In genomic region chr21:46472246-46472645, GRCh38 we compare ENCODE assay signal across 16 cellular contexts. TPM values are rescaled to one million over a fixed set of nuclear protein-coding genes. Genes with fewer than 3 reads are reported as not detected.
DNase-seq lines count a peak whose midpoint lies in the region; ATAC-seq, FAIRE-seq and TF ChIP-seq lines count a peak whose summit lies in the region.
"Had no signal": no experiment of that assay in that cellular context is flagged by ENCODE, and none has a peak within 500 bp of the region (broad histone marks: within the 10 kb centered on the region; RNA-seq: fewer than 3 reads in every experiment).

No MANE protein-coding gene starts in this region.

- no peak for TF ChIP-seq POLR2A in endothelial cell of umbilical vein (IDR thresholded peaks at IDR 0.05; ENCODE audit: low read depth, low read length)

- dilution Hi-C loops in endothelial cell of umbilical vein (cut with MboI; ENCODE audit: extremely low pct_ligation_motif_present, low sequenced_read_pairs): no loop called here

- FAIRE-seq in endothelial cell of umbilical vein (lab: Jason Lieb, UNC): peak; percentile 79
- FAIRE-seq: GM12878 had no signal

- H3K9me3 ChIP-seq in HUES6 (ENCODE audit: control insufficient read depth, insufficient read depth, low read depth, low read length) (no peaks in the 10 kb centered on the region), endothelial cell of umbilical vein (replicated peaks; ENCODE audit: control insufficient read depth, insufficient read depth, low read length) (no peaks in the 10 kb centered on the region)
- H3K9me3 ChIP-seq: HAP-1 had no signal

- peaks cover 2% of the 10 kb centered on the region for H3K36me3 Mint-ChIP-seq in mesothelial cell of epicardium

- no peaks in the 10 kb centered on the region for H3K4me1 ChIP-seq in HUES6 (ENCODE audit: control insufficient read depth, insufficient read depth, low read length)
- peaks cover 8% of the 10 kb centered on the region for H3K4me1 ChIP-seq in endothelial cell of umbilical vein (ENCODE audit: control insufficient read depth, extremely low read depth, insufficient read depth, low read length)
- H3K4me1 ChIP-seq: HAP-1 had no signal

- DNase-seq in SIG-M5 (lab: John Stamatoyannopoulos, UW): peak; percentile 20
- DNase-seq in endothelial cell of umbilical vein (ENCODE audit: low read depth, low spot score): peak; percentile 71
- DNase-seq in sciatic nerve (ENCODE audit: low spot score): no peak
- DNase-seq in 8988T: no peak
- DNase-seq in mesothelial cell of epicardium (ENCODE audit: low spot score in 2 of 2, unreplicated experiment in 2 of 2): no peak
- DNase-seq: activated gamma-delta T cell; central memory CD4-positive, alpha-beta T cell; DMS 273 treated with DMSO at 0.1 percent for 48 hours; islet precursor cell; NCI-H2171; occipital lobe had no signal

- peak overlapping the region; percentile 19 for H3K9ac ChIP-seq in HUES6 (ENCODE audit: low read length)
- H3K9ac ChIP-seq in endothelial cell of umbilical vein (replicated peaks; ENCODE audit: extremely low read depth, insufficient read depth, low read length): no peak overlapping the region

- H3K27me3 Mint-ChIP-seq in mesothelial cell of epicardium (ENCODE audit: low read depth): no peaks in the 10 kb centered on the region

- H3K27ac Mint-ChIP-seq in mesothelial cell of epicardium: no peak overlapping the region

- no peaks in the 10 kb centered on the region for H3K9me1 ChIP-seq in endothelial cell of umbilical vein (replicated peaks; ENCODE audit: control insufficient read depth, extremely low read depth, insufficient read depth, low read length)

- no peak overlapping the region for H2AFZ ChIP-seq in endothelial cell of umbilical vein (ENCODE audit: low read depth, low read length)

- no TSS peak for BruUV-seq in endothelial cell of umbilical vein (replicated peaks; lab: Mats Ljungman, UMichigan)

- CTCF ChIA-PET in endothelial cell of umbilical vein (lab: Charles Lee): interaction anchor here (0.7 to 2.0 kb wide), 3 partner anchors 18 to 168 kb away, joined by 3 to 7 read pairs (median 6); no protein-coding TSS in a partner anchor

- peaks cover 3% of the 10 kb centered on the region for H3K9me3 Mint-ChIP-seq in mesothelial cell of epicardium

- no peaks in the 10 kb centered on the region for H3K27me3 ChIP-seq in HUES6 (ENCODE audit: control insufficient read depth, insufficient read depth, low read length)
- no peaks in the 10 kb centered on the region for H3K27me3 ChIP-seq in endothelial cell of umbilical vein (ENCODE audit: control insufficient read depth in 2 of 2, insufficient read depth in 2 of 2, low read length in 2 of 2)

- no peak overlapping the region for H3K4me3 Mint-ChIP-seq in mesothelial cell of epicardium

- peak; percentile 62 for ATAC-seq in sciatic nerve
- ATAC-seq in SK-N-SH treated with all-trans-retinoic acid at 6 μM for 48 hours: no peak
- ATAC-seq: activated CD4-positive, CD25-positive, alpha-beta regulatory T cell treated with anti-CD3 and anti-CD28 coated beads, Interleukin-2, amount 50 U/mL, for 24 hours; GM12878 had no signal

- intact Hi-C loops in endothelial cell of umbilical vein (cut with micrococcal nuclease) (no loop called here), sciatic nerve (cut with DNase I) (no loop called here)

- POLR2A ChIA-PET in endothelial cell of umbilical vein (lab: Charles Lee): no interaction called here

- H3K36me3 ChIP-seq in HUES6 (ENCODE audit: control insufficient read depth, insufficient read depth, low read length) (peaks cover 14% of the 10 kb centered on the region), endothelial cell of umbilical vein (ENCODE audit: control insufficient read depth in 2 of 2, extremely low read depth in 1 of 2, insufficient read depth in 2 of 2, low read length in 2 of 2) (peaks cover 3 to 5% of the 10 kb centered on the region in 2 experiments)

- peaks cover 34% of the 10 kb centered on the region for H3K79me2 ChIP-seq in endothelial cell of umbilical vein (ENCODE audit: control insufficient read depth, insufficient read depth, low read length)

- H3K27ac ChIP-seq in HUES6 (ENCODE audit: low read depth, low read length) (no peak overlapping the region), endothelial cell of umbilical vein (ENCODE audit: insufficient read depth, low read depth, low read length) (no peak overlapping the region)

- H3K4me2 ChIP-seq in endothelial cell of umbilical vein (ENCODE audit: insufficient read depth, low read length): no peak overlapping the region

- H4K20me1 ChIP-seq in endothelial cell of umbilical vein (replicated peaks; ENCODE audit: control insufficient read depth, extremely low read depth, insufficient read depth, low read length): no peaks in the 10 kb centered on the region

- H3K4me3 ChIP-seq in HUES6 (ENCODE audit: low read depth, low read length) (no peak overlapping the region), endothelial cell of umbilical vein (replicated peaks in 1 of 3; ENCODE audit: insufficient read depth in 1 of 3, low read depth in 1 of 3, low read length in 3 of 3) (no peak overlapping the region)
- H3K4me3 ChIP-seq: GM12878, HAP-1 had no signal

- TF ChIP-seq CTCF in endothelial cell of umbilical vein (IDR thresholded peaks at IDR 0.05; ENCODE audit: extremely low read depth in 1 of 2, insufficient read depth in 1 of 2, low read depth in 1 of 2, low read length in 2 of 2) (no peak), mesothelial cell of epicardium (IDR thresholded peaks at IDR 0.05; ENCODE audit: unreplicated experiment) (no peak)

- no peaks in the 10 kb centered on the region for H3K4me1 Mint-ChIP-seq in mesothelial cell of epicardium

TF ChIP-seq in endothelial cell of umbilical vein, 7 proteins besides CTCF, POLR2A, EP300 and RAD21:
- TF ChIP-seq MAX (IDR thresholded peaks at IDR 0.05; ENCODE audit: insufficient read depth, insufficient read length) (no peak), JUN (IDR thresholded peaks at IDR 0.05; ENCODE audit: borderline replicate concordance, insufficient read depth, insufficient read length, low read depth) (no peak), FOS (IDR thresholded peaks at IDR 0.05; ENCODE audit: borderline replicate concordance, insufficient read depth, low read length) (no peak), GATA2 (IDR thresholded peaks at IDR 0.05; ENCODE audit: insufficient read depth, insufficient read length, low read depth, low read length) (no peak)
TF ChIP-seq in endothelial cell of umbilical vein: peak in this region for 0.

TF ChIP-seq in SK-N-SH treated with all-trans-retinoic acid at 6 μM for 48 hours, 23 proteins besides CTCF, POLR2A, EP300 and RAD21:
- TF ChIP-seq ZC3H10 (CRISPR knock-in tag; IDR thresholded peaks at IDR 0.05): no peak
- no peak for TF ChIP-seq TSHZ2 (CRISPR knock-in tag; IDR thresholded peaks at IDR 0.05)
- TF ChIP-seq OSR1 (CRISPR knock-in tag; IDR thresholded peaks at IDR 0.05): no peak
- TF ChIP-seq TOX (CRISPR knock-in tag; IDR thresholded peaks at IDR 0.05; ENCODE audit: borderline replicate concordance): no peak

RNA-seq across cellular contexts. Expression of gene DIP2A, which starts 13.6 kb away (rescaled TPM):
- 57.6 and 62.1 TPM in 2 replicates for total RNA-seq in endothelial cell of umbilical vein
- 32.6 and 34.5 TPM in 2 replicates for polyA plus RNA-seq in endothelial cell of umbilical vein
- polyA plus RNA-seq in endothelial cell of umbilical vein (2011; cell fraction: cytosol; rRNA removed): 21.5 and 26.1 TPM in 2 replicates
- polyA plus RNA-seq in endothelial cell of umbilical vein (2011; cell fraction: nucleus; rRNA removed): 167 and 168 TPM in 2 replicates
- polyA plus RNA-seq in endothelial cell of umbilical vein (2012): 33.7 and 36.0 TPM in 2 replicates
- polyA minus RNA-seq in endothelial cell of umbilical vein: 97.3 and 99.9 TPM in 2 replicates
- polyA minus RNA-seq in endothelial cell of umbilical vein (2011; cell fraction: cytosol; rRNA and poly(A)+ RNA removed): 23.0 TPM
- polyA minus RNA-seq in endothelial cell of umbilical vein (2011; cell fraction: nucleus; rRNA and poly(A)+ RNA removed): 132 and 146 TPM in 2 replicates
- 73.7 TPM for total RNA-seq in sciatic nerve
- total RNA-seq in mesothelial cell of epicardium: 54.6 to 57.2 TPM (median 56.9 TPM) in 3 replicates

Comparison
In these comparisons a context has a peak if more than half of its experiments do, and no peak if none do; other contexts are left out.
1. DNase-seq: peak in SIG-M5 (single experiment) and endothelial cell of umbilical vein (single experiment); none in sciatic nerve (single experiment), 8988T (single experiment) and mesothelial cell of epicardium (0 of 2).